1 cellular context compared by ENCODE assay signal in genomic region chr4:70715097-70715496, GRCh38.
TF ChIP-seq lines count a peak whose summit lies in the region.

No MANE protein-coding gene starts in this region.

TF ChIP-seq in GM12878, 131 proteins besides CTCF, POLR2A, EP300 and RAD21 (continues in another document):
- TF ChIP-seq IRF4 (IDR thresholded peaks at IDR 0.05; ENCODE audit: low read depth, low read length): no peak
- TF ChIP-seq STAT1 (conservative IDR thresholded peaks at IDR 0.05): no peak
- 0 out of 2 replicates have a peak, but pooled peaks have one; percentile 24 for TF ChIP-seq CREM (IDR thresholded peaks at IDR 0.05; ENCODE audit: low read depth)
- no peak for TF ChIP-seq ZSCAN29 (IDR thresholded peaks at IDR 0.05)
- TF ChIP-seq NR2F1 (conservative IDR thresholded peaks at IDR 0.05): peak; percentile 11; the same call in 1 of the 2 replicates
- no peak for TF ChIP-seq CEBPB (IDR thresholded peaks at IDR 0.05; ENCODE audit: borderline replicate concordance in 1 of 2, low read depth in 2 of 2, low read length in 2 of 2)
- no peak for TF ChIP-seq IKZF2 (IDR thresholded peaks at IDR 0.05)
- no peak for TF ChIP-seq PAX8 (IDR thresholded peaks at IDR 0.05)
- TF ChIP-seq USF2 (IDR thresholded peaks at IDR 0.05; ENCODE audit: borderline replicate concordance, low read depth, low read length): no peak
- no peak for TF ChIP-seq RBBP5 (conservative IDR thresholded peaks at IDR 0.05)
- TF ChIP-seq SREBF1 (IDR thresholded peaks at IDR 0.05; ENCODE audit: low read length): no peak
- TF ChIP-seq MTA2 (IDR thresholded peaks at IDR 0.05; ENCODE audit: low read depth): no peak
- no peak for TF ChIP-seq HDAC2 (IDR thresholded peaks at IDR 0.05)
- no peak for TF ChIP-seq RB1 (IDR thresholded peaks at IDR 0.05; ENCODE audit: borderline replicate concordance)
- no peak for TF ChIP-seq BRCA1 (IDR thresholded peaks at IDR 0.05; ENCODE audit: low read depth, low read length)
- TF ChIP-seq NRF1 (conservative IDR thresholded peaks at IDR 0.05; ENCODE audit: low read depth, low read length): no peak
- no peak for TF ChIP-seq USF1 (IDR thresholded peaks at IDR 0.05; ENCODE audit: borderline replicate concordance, extremely low read length, insufficient read depth, low read depth, low read length)
- peak; percentile 30 for TF ChIP-seq RELA (IDR thresholded peaks at IDR 0.05; ENCODE audit: borderline replicate concordance, partially characterized antibody)
- TF ChIP-seq EED (IDR thresholded peaks at IDR 0.05; ENCODE audit: low read depth): peak; percentile 25
- TF ChIP-seq ATF3 (IDR thresholded peaks at IDR 0.05; ENCODE audit: borderline replicate concordance, extremely low read depth, low read depth, low read length): no peak
- TF ChIP-seq CBX3 (IDR thresholded peaks at IDR 0.05; ENCODE audit: borderline replicate concordance, low read depth): no peak
- TF ChIP-seq KAT2A (conservative IDR thresholded peaks at IDR 0.05; ENCODE audit: control insufficient read depth, low read depth, low read length): no peak
- TF ChIP-seq ZNF622 (IDR thresholded peaks at IDR 0.05): no peak
- no peak for TF ChIP-seq NR2C2 (IDR thresholded peaks at IDR 0.05; ENCODE audit: borderline replicate concordance, control insufficient read depth, insufficient read length, low read depth)
- TF ChIP-seq BHLHE40 (IDR thresholded peaks at IDR 0.05; ENCODE audit: borderline replicate concordance in 1 of 2, low read depth in 2 of 2, low read length in 1 of 2): peak; percentile 33 to 81; a peak in 3 of 4 replicates
- TF ChIP-seq PBX3 (IDR thresholded peaks at IDR 0.05; ENCODE audit: insufficient replicate concordance, low read depth, low read length): no peak
- no peak for TF ChIP-seq BCL3 (IDR thresholded peaks at IDR 0.05; ENCODE audit: borderline replicate concordance, insufficient read depth, low read depth, low read length, poor library complexity, severe bottlenecking)
- no peak for TF ChIP-seq RUNX3 (IDR thresholded peaks at IDR 0.05; ENCODE audit: low read length)
- no peak; the same call in 1 of the 2 replicates for TF ChIP-seq FOXM1 (IDR thresholded peaks at IDR 0.05; ENCODE audit: low read depth, low read length)
- TF ChIP-seq CEBPZ (IDR thresholded peaks at IDR 0.05; ENCODE audit: low read depth, low read length): no peak
- TF ChIP-seq FOS (IDR thresholded peaks at IDR 0.05; ENCODE audit: borderline replicate concordance, extremely low read depth, insufficient read length): no peak
- TF ChIP-seq YBX1 (IDR thresholded peaks at IDR 0.05): no peak
- no peak for TF ChIP-seq PML (IDR thresholded peaks at IDR 0.05; ENCODE audit: low read length)
- TF ChIP-seq IKZF1 (conservative IDR thresholded peaks at IDR 0.05): 0 out of 2 replicates have a peak, but pooled peaks have one; percentile 20
- no peak for TF ChIP-seq NKRF (conservative IDR thresholded peaks at IDR 0.05)
- no peak for TF ChIP-seq FOXK2 (IDR thresholded peaks at IDR 0.05)
- TF ChIP-seq ZNF217 (IDR thresholded peaks at IDR 0.05): no peak
- no peak for TF ChIP-seq ETV6 (conservative IDR thresholded peaks at IDR 0.05 in 1 of 2, IDR thresholded peaks at IDR 0.05 in 1 of 2; ENCODE audit: borderline replicate concordance in 1 of 2, low read depth in 1 of 2)
- TF ChIP-seq ZNF384 (IDR thresholded peaks at IDR 0.05; ENCODE audit: borderline replicate concordance, low read depth, low read length): no peak
- TF ChIP-seq BCL11A (IDR thresholded peaks at IDR 0.05; ENCODE audit: low read depth, low read length): no peak
- no peak for TF ChIP-seq GATAD2B (conservative IDR thresholded peaks at IDR 0.05; ENCODE audit: low read depth)
- no peak for TF ChIP-seq CUX1 (IDR thresholded peaks at IDR 0.05; ENCODE audit: insufficient replicate concordance, low read depth, low read length)
- peak; percentile 17; the same call in 1 of the 2 replicates for TF ChIP-seq ATF7 (IDR thresholded peaks at IDR 0.05; ENCODE audit: low read depth)
- no peak for TF ChIP-seq ESRRA (IDR thresholded peaks at IDR 0.05; ENCODE audit: low read length)
- TF ChIP-seq JUNB (IDR thresholded peaks at IDR 0.05): peak; percentile 42; the same call in 1 of the 2 replicates
- no peak for TF ChIP-seq TARDBP (IDR thresholded peaks at IDR 0.05; ENCODE audit: borderline replicate concordance)
- TF ChIP-seq ZBTB4 (CRISPR knock-in tag; IDR thresholded peaks at IDR 0.05): no peak
- no peak for TF ChIP-seq MYC (IDR thresholded peaks at IDR 0.05; ENCODE audit: insufficient read depth, insufficient read length, insufficient replicate concordance, low read length, severe bottlenecking)
